ENCODE assay signal across 8 cellular contexts in the genomic region with DNA sequence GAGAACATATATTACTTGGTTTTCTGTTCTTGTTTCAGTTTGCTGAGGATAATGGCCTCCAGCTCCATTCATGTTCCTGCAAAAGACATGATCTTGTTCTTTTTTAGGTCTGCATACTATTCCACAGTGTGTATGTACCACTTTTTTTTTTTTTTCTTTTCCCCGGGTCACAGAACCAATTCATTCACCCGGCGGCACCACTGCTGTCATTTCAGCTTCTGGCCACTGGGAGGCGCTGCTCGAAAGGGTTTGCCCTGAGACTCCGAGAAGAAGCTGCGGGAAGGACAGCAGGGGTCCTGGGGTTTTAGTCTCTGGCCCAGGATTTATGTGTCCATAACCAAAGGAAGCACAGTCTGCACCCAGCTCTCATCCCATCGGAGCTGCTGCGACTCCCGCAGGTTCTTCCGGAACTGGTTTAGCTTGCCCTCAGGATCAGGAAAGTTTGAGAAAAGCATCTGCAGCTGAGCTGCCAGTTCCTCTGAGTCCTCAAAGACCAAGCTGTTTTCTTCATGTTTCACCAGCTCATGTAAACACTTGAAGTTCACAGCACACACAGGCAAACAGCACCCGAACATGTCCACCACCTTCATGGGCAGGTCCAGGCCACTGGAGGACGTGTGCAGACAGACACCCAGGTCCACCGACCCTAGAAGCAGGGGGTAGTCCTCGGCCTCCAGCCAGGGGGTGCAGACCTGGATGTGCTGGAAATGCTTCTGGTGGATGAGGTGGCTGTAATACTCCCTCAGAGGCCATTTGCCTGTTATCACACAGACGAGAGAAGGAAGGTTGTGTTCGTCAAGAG.
DNase-seq lines count a peak whose midpoint lies in the region; ATAC-seq, FAIRE-seq and TF ChIP-seq lines count a peak whose summit lies in the region.
"Not testable (repeated sequence)": the region's sequence is repeated elsewhere in the genome, so short reads cannot be mapped to it uniquely, and the experiment has no call there.

No MANE protein-coding gene starts in this region.

- H3K4me3 ChIP-seq in NB4 (ENCODE audit: low read depth, low read length); epithelial cell of proximal tubule (ENCODE audit: low read depth, low read length); right lobe of liver: not testable (repeated sequence)

- not testable (repeated sequence) for H3K9me3 ChIP-seq in right lobe of liver

- not testable (repeated sequence) for H3K4me1 ChIP-seq in right lobe of liver

- not testable (repeated sequence) for TF ChIP-seq POLR2A in NB4 (IDR thresholded peaks at IDR 0.05; ENCODE audit: extremely low read depth, insufficient read length); right lobe of liver (IDR thresholded peaks at IDR 0.05)

- TF ChIP-seq CTCF in NB4 (IDR thresholded peaks at IDR 0.05; ENCODE audit: low read depth, low read length) (peak; percentile 68), VCaP (conservative IDR thresholded peaks at IDR 0.05) (peak; percentile 67), epithelial cell of proximal tubule (conservative IDR thresholded peaks at IDR 0.05; ENCODE audit: low read depth, low read length) (peak; percentile 66), right lobe of liver (IDR thresholded peaks at IDR 0.05) (peak; percentile 50 to 72 (median 59))

- DNase-seq in GDM1 (lab: John Stamatoyannopoulos, UW) (peak; percentile 8), NB4 (ENCODE audit: low read depth) (peak; percentile 30), right lobe of liver (peak in 1 of 3 donors; percentile 37), urothelium cell line (ENCODE audit: low spot score) (peak; percentile 5)
- peak in 3 of 4 experiments; percentile 11 to 30 (median 28) for DNase-seq in activated naive CD4-positive, alpha-beta T cell (lab: John Stamatoyannopoulos, UW)
- DNase-seq in epithelial cell of proximal tubule (ENCODE audit: low read depth): not testable (repeated sequence)
- peak; percentile 59 for DNase-seq in stimulated activated CD4-positive, alpha-beta T cell treated with anti-CD3 and anti-CD28 coated beads, Interleukin-15, amount 100 ng/mL, for 24 hours

- H3K27me3 ChIP-seq in right lobe of liver: not testable (repeated sequence)

- not testable (repeated sequence) for H3K27ac ChIP-seq in VCaP, right lobe of liver

- intact Hi-C loops in right lobe of liver (cut with DNase I): not testable (repeated sequence)

- not testable (repeated sequence) for H3K36me3 ChIP-seq in right lobe of liver

- 5% methylated on average over 6 of the region's 17 CpGs for WGBS in right lobe of liver (ENCODE audit: insufficient coverage, low coverage, low lambda C conversion rate, missing lambda C conversion rate)

- ATAC-seq in right lobe of liver: peak in 1 of 4 donors; percentile 17

- FAIRE-seq in urothelium cell line (lab: Jason Lieb, UNC): not testable (repeated sequence)
